Comparison of ENCODE assay signal across 1 cellular context in the genomic region with DNA sequence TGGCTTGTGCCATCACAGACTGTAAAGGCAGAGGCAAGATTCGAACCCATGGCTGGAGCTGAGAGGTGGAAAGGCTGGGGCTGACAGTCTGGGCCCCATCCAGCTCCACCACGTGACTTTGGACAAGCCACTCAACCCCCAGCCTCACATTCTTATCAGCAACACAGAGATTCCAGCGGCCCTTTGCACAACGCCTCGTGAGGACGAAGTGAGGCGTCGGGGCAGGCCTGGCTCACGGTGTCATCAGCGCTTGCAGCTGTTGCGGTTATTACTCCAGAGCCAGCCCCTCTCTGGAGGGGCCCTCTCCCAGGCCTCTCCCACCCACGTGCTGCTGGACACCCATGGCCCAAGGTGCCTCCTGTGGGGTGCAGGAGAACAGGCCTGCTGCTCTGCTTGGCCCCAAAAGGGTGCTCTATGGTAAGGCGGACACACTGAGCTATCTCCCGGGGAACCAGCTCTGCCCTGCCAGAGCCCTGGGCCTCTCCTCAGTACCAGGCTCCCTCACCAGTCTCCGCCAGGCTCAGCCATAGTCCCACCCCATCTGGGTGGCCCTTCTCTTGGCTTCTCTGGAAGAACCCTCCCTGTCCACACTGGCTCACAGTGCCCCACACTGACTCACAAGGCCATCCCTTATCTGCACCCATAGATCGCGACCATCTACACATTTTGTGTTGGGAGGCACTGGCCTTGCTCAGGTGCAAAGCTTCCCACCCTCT.
TF ChIP-seq lines count a peak whose summit lies in the region.

No MANE protein-coding gene starts in this region.

TF ChIP-seq in K562, 482 proteins besides CTCF, POLR2A, EP300 and RAD21 (continued from another document):
- TF ChIP-seq ZBTB34 (CRISPR knock-in tag; IDR thresholded peaks at IDR 0.05) = no peak
- peak; percentile 48; the same call in 1 of the 2 replicates for TF ChIP-seq RAD51 (IDR thresholded peaks at IDR 0.05; ENCODE audit: borderline replicate concordance, low read depth)
- no peak for TF ChIP-seq ILF3 (IDR thresholded peaks at IDR 0.05; ENCODE audit: borderline replicate concordance)
- no peak for TF ChIP-seq TCFL5 (CRISPR knock-in tag; conservative IDR thresholded peaks at IDR 0.05)
- peak in 1 of 2 experiments; percentile 37 for TF ChIP-seq E2F6 (IDR thresholded peaks at IDR 0.05; ENCODE audit: borderline replicate concordance in 1 of 2, extremely low read depth in 1 of 2, insufficient read depth in 1 of 2, insufficient read length in 1 of 2, low read depth in 1 of 2, low read length in 1 of 2, poor library complexity in 1 of 2, severe bottlenecking in 1 of 2)
- peak; percentile 79; the same call in 1 of the 2 replicates for TF ChIP-seq TFAP4 (CRISPR knock-in tag; IDR thresholded peaks at IDR 0.05; ENCODE audit: borderline replicate concordance)
- TF ChIP-seq TFE3 (CRISPR knock-in tag; IDR thresholded peaks at IDR 0.05) = peak; percentile 25
- TF ChIP-seq ZBTB7A (IDR thresholded peaks at IDR 0.05; ENCODE audit: borderline replicate concordance, control insufficient read depth, low read depth, low read length) = peak; percentile 32; the same call in 1 of the 2 replicates
- no peak for TF ChIP-seq NCOR1 (IDR thresholded peaks at IDR 0.05)
- TF ChIP-seq CBFA2T3 (IDR thresholded peaks at IDR 0.05) = peak; percentile 47
- TF ChIP-seq, protein P1, sequence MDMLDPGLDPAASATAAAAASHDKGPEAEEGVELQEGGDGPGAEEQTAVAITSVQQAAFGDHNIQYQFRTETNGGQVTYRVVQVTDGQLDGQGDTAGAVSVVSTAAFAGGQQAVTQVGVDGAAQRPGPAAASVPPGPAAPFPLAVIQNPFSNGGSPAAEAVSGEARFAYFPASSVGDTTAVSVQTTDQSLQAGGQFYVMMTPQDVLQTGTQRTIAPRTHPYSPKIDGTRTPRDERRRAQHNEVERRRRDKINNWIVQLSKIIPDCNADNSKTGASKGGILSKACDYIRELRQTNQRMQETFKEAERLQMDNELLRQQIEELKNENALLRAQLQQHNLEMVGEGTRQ (CRISPR knock-in tag; IDR thresholded peaks at IDR 0.05) = peak; percentile 66
- TF ChIP-seq MGA (IDR thresholded peaks at IDR 0.05) = peak; percentile 60
- TF ChIP-seq USF1 (CRISPR knock-in tag; IDR thresholded peaks at IDR 0.05) = peak; percentile 68; the same call in 1 of the 2 replicates
